Comparison of ENCODE assay signal across 14 cellular contexts in genomic region chr20:3240776-3241363, GRCh38. TPM values are rescaled to one million over a fixed set of nuclear protein-coding genes. Genes with fewer than 3 reads are reported as not detected.
DNase-seq lines count a peak whose midpoint lies in the region; ATAC-seq and TF ChIP-seq lines count a peak whose summit lies in the region.
"Had no signal": no experiment of that assay in that cellular context is flagged by ENCODE, and none has a peak within 500 bp of the region (broad histone marks: within the 10 kb centered on the region; RNA-seq: fewer than 3 reads in every experiment).

No MANE protein-coding gene starts in this region.

- intact Hi-C loops in upper lobe of right lung (cut with DNase I), result no loop called here

- H3K27me3 ChIP-seq in upper lobe of right lung, result peaks cover 28% of the 10 kb centered on the region
- H3K27me3 ChIP-seq: SJCRH30 had no signal

- no peaks in the 10 kb centered on the region for H3K9me3 ChIP-seq in upper lobe of right lung
- H3K9me3 ChIP-seq: right atrium auricular region, SJCRH30 had no signal

- peaks cover 10% of the 10 kb centered on the region for H3K4me1 ChIP-seq in upper lobe of right lung

- no peak for DNase-seq in stimulated activated naive CD8-positive, alpha-beta T cell treated with anti-CD3 and anti-CD28 coated beads, Interleukin-15, Interleukin-2, amounts not matched to agents 100 U/mL and 50 U/mL, for 24 hours
- DNase-seq in immature natural killer cell, result no peak
- no peak for DNase-seq in upper lobe of right lung
- no peak for DNase-seq in stimulated activated CD8-positive, alpha-beta memory T cell treated with anti-CD3 and anti-CD28 coated beads, Interleukin-4, amount 100 ng/mL, for 48 hours
- DNase-seq in NCI-H2107 (lab: John Stamatoyannopoulos, UW), result no peak
- DNase-seq: C1 segment of cervical spinal cord, NCI-H1436, NCI-H748 treated with DMSO at 0.1 percent for 48 hours, SJCRH30 had no signal

- peaks cover 3% of the 10 kb centered on the region for H3K36me3 Mint-ChIP-seq in stimulated activated naive CD8-positive, alpha-beta T cell treated with anti-CD3 and anti-CD28 coated beads, Interleukin-15, Interleukin-2, amounts not matched to agents 100 ng/mL and 50 ng/mL, for 24 hours (ENCODE audit: low read depth)
- no peaks in the 10 kb centered on the region for H3K36me3 Mint-ChIP-seq in brain
- H3K36me3 Mint-ChIP-seq in immature natural killer cell, result no peaks in the 10 kb centered on the region

- ATAC-seq in stimulated activated naive CD8-positive, alpha-beta T cell treated with anti-CD3 and anti-CD28 coated beads, Interleukin-15, Interleukin-2, amounts not matched to agents 100 U/mL and 50 U/mL, for 24 hours, result no peak
- ATAC-seq in upper lobe of right lung (no peak), HG03280 (IDR thresholded peaks at IDR 0.05; ENCODE audit: unreplicated experiment) (no peak)

- H3K36me3 ChIP-seq in upper lobe of right lung, result no peaks in the 10 kb centered on the region
- H3K36me3 ChIP-seq: right atrium auricular region, SJCRH30 had no signal

- peaks cover 16% of the 10 kb centered on the region for H3K4me1 Mint-ChIP-seq in stimulated activated naive CD8-positive, alpha-beta T cell treated with anti-CD3 and anti-CD28 coated beads, Interleukin-15, Interleukin-2, amounts not matched to agents 100 ng/mL and 50 ng/mL, for 24 hours (ENCODE audit: low read depth)
- peaks cover 6% of the 10 kb centered on the region for H3K4me1 Mint-ChIP-seq in brain
- H3K4me1 Mint-ChIP-seq in immature natural killer cell, result peaks cover 7 to 8% of the 10 kb centered on the region in 2 donors

- TF ChIP-seq CTCF in brain (conservative IDR thresholded peaks at IDR 0.05) (no peak), upper lobe of right lung (IDR thresholded peaks at IDR 0.05) (no peak)

- H3K27me3 Mint-ChIP-seq in stimulated activated naive CD8-positive, alpha-beta T cell treated with anti-CD3 and anti-CD28 coated beads, Interleukin-15, Interleukin-2, amounts not matched to agents 100 ng/mL and 50 ng/mL, for 24 hours, result peaks cover 60% of the 10 kb centered on the region
- H3K27me3 Mint-ChIP-seq in brain, result peaks cover 86% of the 10 kb centered on the region
- peaks cover 17 to 29% (median 21%) of the 10 kb centered on the region in 3 donors for H3K27me3 Mint-ChIP-seq in immature natural killer cell (ENCODE audit: low read depth in 3 of 3)

- no peaks in the 10 kb centered on the region for H3K9me3 Mint-ChIP-seq in stimulated activated naive CD8-positive, alpha-beta T cell treated with anti-CD3 and anti-CD28 coated beads, Interleukin-15, Interleukin-2, amounts not matched to agents 100 ng/mL and 50 ng/mL, for 24 hours
- H3K9me3 Mint-ChIP-seq in brain, result peaks cover 0 to 23% (median 0%) of the 10 kb centered on the region in 5 experiments
- peaks cover 0 to 2% (median 0%) of the 10 kb centered on the region in 6 donors for H3K9me3 Mint-ChIP-seq in immature natural killer cell

- H3K4me3 ChIP-seq in upper lobe of right lung, result peak overlapping the region; percentile 74
- H3K4me3 ChIP-seq: K562, SJCRH30 had no signal

- no peak overlapping the region for H3K27ac Mint-ChIP-seq in stimulated activated naive CD8-positive, alpha-beta T cell treated with anti-CD3 and anti-CD28 coated beads, Interleukin-15, Interleukin-2, amounts not matched to agents 100 ng/mL and 50 ng/mL, for 24 hours
- H3K27ac Mint-ChIP-seq in brain (no peak overlapping the region), immature natural killer cell (no peak overlapping the region)

- no peak overlapping the region for H3K27ac ChIP-seq in upper lobe of right lung
- H3K27ac ChIP-seq: right atrium auricular region, SJCRH30 had no signal

- H3K4me3 Mint-ChIP-seq in stimulated activated naive CD8-positive, alpha-beta T cell treated with anti-CD3 and anti-CD28 coated beads, Interleukin-15, Interleukin-2, amounts not matched to agents 100 ng/mL and 50 ng/mL, for 24 hours, result peak overlapping the region; percentile 49
- H3K4me3 Mint-ChIP-seq in brain, result peak overlapping the region in 4 of 5 experiments; percentile 60 to 91 (median 62)
- H3K4me3 Mint-ChIP-seq in immature natural killer cell, result peak overlapping the region; percentile 26 to 91 (median 63)

RNA-seq across cellular contexts. Expression of gene SLC4A11, which starts 1.9 kb away (rescaled TPM):
- polyA plus RNA-seq in brain (ENCODE audit: insufficient read depth, low read depth, low replicate concordance), result 9.7 TPM
- not detected for polyA plus RNA-seq in immature natural killer cell
- 2.7 TPM for total RNA-seq in upper lobe of right lung

RNA-seq across cellular contexts. Expression of gene ITPA, which starts 31.6 kb away (rescaled TPM):
- polyA plus RNA-seq in brain (ENCODE audit: insufficient read depth, low read depth, low replicate concordance) (40.6 TPM), immature natural killer cell (10 to 100 TPM; 75.0 to 84.5 (median 76.3) TPM)
- 43.4 TPM for total RNA-seq in upper lobe of right lung

RNA-seq across cellular contexts. Expression of gene DDRGK1, which starts 36.4 kb away (rescaled TPM):
- polyA plus RNA-seq in brain (ENCODE audit: insufficient read depth, low read depth, low replicate concordance) (82.9 TPM), immature natural killer cell (10 to 100 TPM; 45.6 to 63.1 (median 48.0) TPM)
- 108 TPM for total RNA-seq in upper lobe of right lung

Comparison
In these comparisons a context has a peak if more than half of its experiments do, and no peak if none do; other contexts are left out.
1. RNA of gene SLC4A11, which starts 1.9 kb away (polyA plus RNA-seq): 9.7 TPM in brain (single experiment); not detected in immature natural killer cell; every median in the first group is over 10 times any median in the second.
2. Peak in every context shown above with its lines, with median percentiles within 50 percentile points of each other: H3K4me3 Mint-ChIP-seq.